ENCODE assay signal across 21 cellular contexts in genomic region chr16:79391395-79391794, GRCh38.
"Had no signal": no experiment of that assay in that cellular context is flagged by ENCODE, and none has a peak within 500 bp of the region (broad histone marks: within the 10 kb centered on the region; RNA-seq: fewer than 3 reads in every experiment).

No MANE protein-coding gene starts in this region.

- ATAC-seq: foreskin keratinocyte; left cardiac atrium; left ventricle myocardium superior; right lobe of liver; stimulated activated memory B cell treated with anti-CD40 and anti-IgM and Interleukin-4, amounts not matched to agents 10 μg/mL and 1 μg/mL and 100 μg/mL, for 72 hours; upper lobe of right lung had no signal

- H3K4me3 Mint-ChIP-seq: endodermal cell; nephron progenitor cell; stimulated activated memory B cell treated with anti-CD40 and anti-IgM and Interleukin-4, amounts not matched to agents 10 μg/mL and 1 μg/mL and 100 μg/mL, for 72 hours; stimulated activated naive CD8-positive, alpha-beta T cell treated with anti-CD3 and anti-CD28 coated beads, Interleukin-15, Interleukin-2, amounts not matched to agents 100 ng/mL and 50 ng/mL, for 24 hours had no signal

- H3K4me1 Mint-ChIP-seq: stimulated activated memory B cell treated with anti-CD40 and anti-IgM and Interleukin-4, amounts not matched to agents 10 μg/mL and 1 μg/mL and 100 μg/mL, for 72 hours had no signal

- H3K27ac ChIP-seq: foreskin keratinocyte, parathyroid adenoma, prostate gland, right lobe of liver, tibial artery, upper lobe of right lung, vagina had no signal

- H3K27me3 ChIP-seq: right lobe of liver, tibial artery, upper lobe of right lung, vagina had no signal

- H3K9me3 ChIP-seq: prostate gland, right lobe of liver, tibial artery, upper lobe of right lung, vagina had no signal

- H3K4me3 ChIP-seq: lung, prostate gland, right lobe of liver, tibial artery, upper lobe of right lung, vagina had no signal

- H3K9me3 Mint-ChIP-seq: stimulated activated memory B cell treated with anti-CD40 and anti-IgM and Interleukin-4, amounts not matched to agents 10 μg/mL and 1 μg/mL and 100 μg/mL, for 72 hours; stimulated activated naive CD8-positive, alpha-beta T cell treated with anti-CD3 and anti-CD28 coated beads, Interleukin-15, Interleukin-2, amounts not matched to agents 100 ng/mL and 50 ng/mL, for 24 hours had no signal

- DNase-seq: dermis blood vessel endothelial cell; erythroblast; foreskin keratinocyte; kidney; left cardiac atrium; left ventricle myocardium superior; mesenchymal stem cell; midbrain; nephron progenitor cell; right lobe of liver; stimulated activated CD4-positive, alpha-beta T cell treated with anti-CD3 and anti-CD28 coated beads, Interleukin-4, amount 100 ng/mL, for 1 hour; stimulated activated CD8-positive, alpha-beta memory T cell treated with anti-CD3 and anti-CD28 coated beads, Interleukin-4, amount 100 ng/mL, for 48 hours; tibial artery; upper lobe of right lung had no signal

- H3K4me1 ChIP-seq: foreskin keratinocyte, prostate gland, right lobe of liver, tibial artery, upper lobe of right lung, vagina had no signal

- H3K36me3 Mint-ChIP-seq: stimulated activated memory B cell treated with anti-CD40 and anti-IgM and Interleukin-4, amounts not matched to agents 10 μg/mL and 1 μg/mL and 100 μg/mL, for 72 hours had no signal

- H3K27ac Mint-ChIP-seq: endodermal cell; stimulated activated memory B cell treated with anti-CD40 and anti-IgM and Interleukin-4, amounts not matched to agents 10 μg/mL and 1 μg/mL and 100 μg/mL, for 72 hours had no signal

- H3K36me3 ChIP-seq: prostate gland, right lobe of liver, tibial artery, upper lobe of right lung, vagina had no signal
